Comparison of ENCODE assay signal across 8 cellular contexts in genomic region chr3:185575108-185575869, GRCh38. TPM values are rescaled to one million over a fixed set of nuclear protein-coding genes. Genes with fewer than 3 reads are reported as not detected.
A peak's percentile ranks its signal among the peaks of the same experiment; 100 is the strongest.
DNase-seq lines count a peak whose midpoint lies in the region; ATAC-seq and TF ChIP-seq lines count a peak whose summit lies in the region.
"Not testable (repeated sequence)": the region's sequence is repeated elsewhere in the genome, so short reads cannot be mapped to it uniquely, and the experiment has no call there.

No MANE protein-coding gene starts in this region.

- not testable (repeated sequence) for H3K4me3 ChIP-seq in left ventricle myocardium inferior, prostate gland

- intact Hi-C loops in left ventricle myocardium inferior (cut with micrococcal nuclease); prostate gland (cut with DNase I): not testable (repeated sequence)

- WGBS in prostate gland: 25% methylated on average over 17 of the region's 17 CpGs

- not testable (repeated sequence) for H3K27ac ChIP-seq in left ventricle myocardium inferior (replicated peaks); prostate gland

- not testable (repeated sequence) for H3K4me1 ChIP-seq in left ventricle myocardium inferior; prostate gland (replicated peaks)

- TF ChIP-seq CTCF in left ventricle myocardium inferior (IDR thresholded peaks at IDR 0.05; ENCODE audit: borderline replicate concordance) (peak; percentile 68), prostate gland (IDR thresholded peaks at IDR 0.05) (peak; percentile 37 to 80 (median 64))

- TF ChIP-seq POLR2A in prostate gland (IDR thresholded peaks at IDR 0.05): not testable (repeated sequence)

- peaks cover 20% of the 10 kb centered on the region for H3K9me3 ChIP-seq in left ventricle myocardium inferior (replicated peaks)
- not testable (repeated sequence) for H3K9me3 ChIP-seq in prostate gland

- H3K27me3 ChIP-seq in left ventricle myocardium inferior (ENCODE audit: low read depth); prostate gland (replicated peaks; ENCODE audit: insufficient read depth): not testable (repeated sequence)

- ATAC-seq in GM18907 (IDR thresholded peaks at IDR 0.05; ENCODE audit: unreplicated experiment) (peak; percentile 64), HG03342 (IDR thresholded peaks at IDR 0.05; ENCODE audit: unreplicated experiment) (peak; percentile 66)

- not testable (repeated sequence) for H3K36me3 ChIP-seq in left ventricle myocardium inferior, prostate gland

- DNase-seq in Ammon's horn (ENCODE audit: low spot score): peak; percentile 28
- peak; percentile 84 for DNase-seq in NCI-H2171 treated with DMSO at 0.1 percent for 48 hours (lab: John Stamatoyannopoulos, UW)
- DNase-seq in T follicular helper cell (ENCODE audit: low read depth): peak; percentile 18
- DNase-seq in astrocyte of the hippocampus (ENCODE audit: low read depth, low spot score): peak; percentile 74
- DNase-seq in left ventricle myocardium inferior: not testable (repeated sequence)
- peak; percentile 43 for DNase-seq in prostate gland (ENCODE audit: low spot score)

RNA-seq across cellular contexts. Expression of gene SENP2, which starts 10.8 kb away (rescaled TPM):
- total RNA-seq in left ventricle myocardium inferior: 30.6 TPM
- 10 to 100 TPM; 25.3 to 27.0 TPM for total RNA-seq in prostate gland

RNA-seq across cellular contexts. Expression of gene LIPH, which starts 22.9 kb away (rescaled TPM):
- total RNA-seq in left ventricle myocardium inferior (0.44 TPM), prostate gland (10 to 100 TPM; 17.0 to 19.6 TPM)

Comparison
In these comparisons a context has a peak if more than half of its experiments do, and no peak if none do; other contexts are left out.
1. RNA of gene LIPH, which starts 22.9 kb away (total RNA-seq): 17.0 to 19.6 TPM in prostate gland; 0.44 TPM in left ventricle myocardium inferior (single experiment); every median in the first group is over 10 times any median in the second.